1 cellular context compared by ENCODE assay signal in genomic region chr1:156241311-156241811, GRCh38.
TF ChIP-seq lines count a peak whose summit lies in the region.

No MANE protein-coding gene starts in this region.

TF ChIP-seq in HEK293, 187 proteins besides CTCF, POLR2A, EP300 and RAD21 (continued from another document):
- peak; percentile 60 for TF ChIP-seq PATZ1 (tag by site-specific recombination; IDR thresholded peaks at IDR 0.05)
- no peak for TF ChIP-seq ZNF530 (tag by site-specific recombination; IDR thresholded peaks at IDR 0.05; ENCODE audit: low read depth)
- TF ChIP-seq ZSCAN30 (tag by site-specific recombination; IDR thresholded peaks at IDR 0.05) = no peak
- TF ChIP-seq ZNF521 (tag by site-specific recombination; IDR thresholded peaks at IDR 0.05) = no peak
- TF ChIP-seq ZBTB11 (tag by site-specific recombination; conservative IDR thresholded peaks at IDR 0.05; ENCODE audit: low read depth) = no peak
- TF ChIP-seq ZNF560 (tag by site-specific recombination; IDR thresholded peaks at IDR 0.05; ENCODE audit: borderline replicate concordance) = no peak
- TF ChIP-seq ZNF362 (tag by site-specific recombination; IDR thresholded peaks at IDR 0.05) = no peak
- TF ChIP-seq ZBTB48 (tag by site-specific recombination; IDR thresholded peaks at IDR 0.05) = no peak
- TF ChIP-seq ZFP3 (tag by site-specific recombination; IDR thresholded peaks at IDR 0.05; ENCODE audit: low read depth) = no peak
- no peak for TF ChIP-seq ZFP37 (tag by site-specific recombination; IDR thresholded peaks at IDR 0.05)
- no peak for TF ChIP-seq ATF2 (tag by site-specific recombination; IDR thresholded peaks at IDR 0.05; ENCODE audit: low read depth)
- no peak for TF ChIP-seq ZNF626 (tag by site-specific recombination; IDR thresholded peaks at IDR 0.05)
- TF ChIP-seq ZNF777 (tag by site-specific recombination; IDR thresholded peaks at IDR 0.05; ENCODE audit: borderline replicate concordance) = no peak
- peak; percentile 41; the same call in 1 of the 2 replicates for TF ChIP-seq KLF17 (tag by site-specific recombination; IDR thresholded peaks at IDR 0.05)
- TF ChIP-seq ZNF202 (tag by site-specific recombination; IDR thresholded peaks at IDR 0.05; ENCODE audit: borderline replicate concordance) = no peak
- TF ChIP-seq ZNF624 (tag by site-specific recombination; IDR thresholded peaks at IDR 0.05) = no peak
